In genomic region chr14:105060751-105061427, GRCh38 we compare ENCODE assay signal across 9 cellular contexts. TPM values are rescaled to one million over a fixed set of nuclear protein-coding genes. Genes with fewer than 3 reads are reported as not detected.
DNase-seq lines count a peak whose midpoint lies in the region; ATAC-seq, FAIRE-seq and TF ChIP-seq lines count a peak whose summit lies in the region.
"Had no signal": no experiment of that assay in that cellular context is flagged by ENCODE, and none has a peak within 500 bp of the region (broad histone marks: within the 10 kb centered on the region; RNA-seq: fewer than 3 reads in every experiment).

No MANE protein-coding gene starts in this region.

- no peaks in the 10 kb centered on the region for H3K27me3 Mint-ChIP-seq in activated CD4-positive, alpha-beta T cell treated with anti-CD3 and anti-CD28 coated beads, Interleukin-2, amount 10 ng/mL, durations not matched to agents 7 days and 5 days

- TF ChIP-seq POLR2A in GM19193 (IDR thresholded peaks at IDR 0.05; ENCODE audit: extremely low read depth, insufficient read depth, insufficient read length) = peak; percentile 57
- no peak for TF ChIP-seq POLR2A in testis (IDR thresholded peaks at IDR 0.05)

- no peak for ATAC-seq in GM21360 (IDR thresholded peaks at IDR 0.05; ENCODE audit: unreplicated experiment)

- H3K27ac ChIP-seq in small intestine (ENCODE audit: low read depth in 1 of 2, low read length in 1 of 2) (peak overlapping the region; percentile 61 to 73), testis (no peak overlapping the region)

- no peaks in the 10 kb centered on the region for H3K27me3 ChIP-seq in small intestine (ENCODE audit: control insufficient read depth in 2 of 2, insufficient read depth in 2 of 2, low read length in 2 of 2)
- H3K27me3 ChIP-seq in testis = no peaks in the 10 kb centered on the region

- H3K9me3 ChIP-seq in small intestine (ENCODE audit: control insufficient read depth, low read depth) (no peaks in the 10 kb centered on the region), testis (no peaks in the 10 kb centered on the region)

- intact Hi-C loops in head of caudate nucleus (cut with DNase I) (no loop called here), testis (cut with DNase I; ENCODE audit: low total_unique reads) (no loop called here)

- WGBS in small intestine, 3 donors = 57 to 85% (median 65%) methylated on average over 30 of the region's 30 CpGs
- 70 to 74% methylated on average over 4 to 19 of the region's 30 CpGs for WGBS in testis, 2 donors

- TF ChIP-seq CTCF in testis (IDR thresholded peaks at IDR 0.05) = no peak

- H3K4me3 Mint-ChIP-seq in activated CD4-positive, alpha-beta T cell treated with anti-CD3 and anti-CD28 coated beads, Interleukin-2, amount 10 ng/mL, durations not matched to agents 7 days and 5 days = peak overlapping the region; percentile 80

- peak; percentile 54 for DNase-seq in activated CD4-positive, alpha-beta T cell treated with anti-CD3 and anti-CD28 coated beads, Interleukin-2, amount 10 ng/mL, durations not matched to agents 7 days and 5 days
- peak in 25 of 42 donors; percentile 21 to 59 (median 35) for DNase-seq in head of caudate nucleus
- DNase-seq in small intestine = no peak
- DNase-seq in iPS-NIHi7 (ENCODE audit: extremely low spot score) = no peak
- no peak for DNase-seq in testis
- DNase-seq in urothelium cell line (ENCODE audit: low spot score) = no peak
- DNase-seq: NK-92 treated with Interleukin-12 subunit alpha and Interleukin-12 subunit beta, amount 100 ng/mL, for 24 hours had no signal

- peak overlapping the region; percentile 94 for H3K27ac Mint-ChIP-seq in activated CD4-positive, alpha-beta T cell treated with anti-CD3 and anti-CD28 coated beads, Interleukin-2, amount 10 ng/mL, durations not matched to agents 7 days and 5 days

- peaks cover 61% of the 10 kb centered on the region for H3K4me1 Mint-ChIP-seq in activated CD4-positive, alpha-beta T cell treated with anti-CD3 and anti-CD28 coated beads, Interleukin-2, amount 10 ng/mL, durations not matched to agents 7 days and 5 days

- CTCF ChIA-PET in activated CD4-positive, alpha-beta T cell treated with anti-CD3 and anti-CD28 coated beads, Interleukin-2, amount 10 ng/mL, durations not matched to agents 7 days and 5 days (lab: Charles Lee) = interaction anchor here (0.6 to 3.0 kb wide), 9 partner anchors 11 to 86 kb away, joined by 3 to 13 read pairs (median 4); partner anchors contain the start of gene CDCA4

- H3K4me3 ChIP-seq in small intestine (ENCODE audit: low read depth in 1 of 2, low read length in 2 of 2) (peak overlapping the region in 1 of 2 donors; percentile 33), testis (no peak overlapping the region)

- H3K36me3 Mint-ChIP-seq in activated CD4-positive, alpha-beta T cell treated with anti-CD3 and anti-CD28 coated beads, Interleukin-2, amount 10 ng/mL, durations not matched to agents 7 days and 5 days (ENCODE audit: low read depth) = peaks cover 30% of the 10 kb centered on the region

- no peak for FAIRE-seq in small intestine (lab: Jason Lieb, UNC)
- FAIRE-seq in urothelium cell line (lab: Jason Lieb, UNC) = no peak

- POLR2A ChIA-PET in activated CD4-positive, alpha-beta T cell treated with anti-CD3 and anti-CD28 coated beads, Interleukin-2, amount 10 ng/mL, durations not matched to agents 7 days and 5 days (lab: Charles Lee) = no interaction called here

- no peaks in the 10 kb centered on the region for H3K4me1 ChIP-seq in small intestine (ENCODE audit: control insufficient read depth in 2 of 2, insufficient read depth in 1 of 2, low read depth in 1 of 2, low read length in 1 of 2)
- no peaks in the 10 kb centered on the region for H3K4me1 ChIP-seq in testis

- H3K36me3 ChIP-seq in small intestine (ENCODE audit: control insufficient read depth in 2 of 2, insufficient read depth in 2 of 2, low read length in 2 of 2) (no peaks in the 10 kb centered on the region), testis (ENCODE audit: low read depth, missing control alignments) (no peaks in the 10 kb centered on the region)

- H3K9me3 Mint-ChIP-seq in activated CD4-positive, alpha-beta T cell treated with anti-CD3 and anti-CD28 coated beads, Interleukin-2, amount 10 ng/mL, durations not matched to agents 7 days and 5 days = no peaks in the 10 kb centered on the region

RNA-seq across cellular contexts. Expression of gene GPR132, which starts 4.3 kb away (rescaled TPM):
- 10 to 100 TPM; 44.2 to 46.6 TPM for total RNA-seq in activated CD4-positive, alpha-beta T cell treated with anti-CD3 and anti-CD28 coated beads, Interleukin-2, amount 10 ng/mL, durations not matched to agents 7 days and 5 days
- polyA plus RNA-seq in small intestine (1 to 10 TPM in 1 of 3 donors, under 1 TPM in 1, not detected in 1; 0.81 to 1.1 TPM), testis (ENCODE audit: insufficient read depth, low read depth, low replicate concordance) (1.2 TPM)
- 1 to 10 TPM; 2.0 to 2.5 TPM for total RNA-seq in testis

RNA-seq across cellular contexts. Expression of gene CDCA4, which starts 40.0 kb away (rescaled TPM):
- 10 to 100 TPM; 53.0 to 56.6 TPM for total RNA-seq in activated CD4-positive, alpha-beta T cell treated with anti-CD3 and anti-CD28 coated beads, Interleukin-2, amount 10 ng/mL, durations not matched to agents 7 days and 5 days
- polyA plus RNA-seq in small intestine (10 to 100 TPM in 1 of 3 donors, 1 to 10 TPM in 2; 2.7 to 10.9 (median 2.9) TPM), testis (ENCODE audit: insufficient read depth, low read depth, low replicate concordance) (18.3 TPM)
- 10 to 100 TPM; 26.2 to 27.5 TPM for total RNA-seq in testis

Comparison
In these comparisons a context has a peak if more than half of its experiments do, and no peak if none do; other contexts are left out.
1. DNase-seq: peak in activated CD4-positive, alpha-beta T cell treated with anti-CD3 and anti-CD28 coated beads, Interleukin-2, amount 10 ng/mL, durations not matched to agents 7 days and 5 days (single experiment) and head of caudate nucleus (25 of 42); none in small intestine (single experiment), iPS-NIHi7 (single experiment), testis (single experiment) and urothelium cell line (single experiment).
2. H3K27ac ChIP-seq: peak in small intestine (2 of 2); none in testis (0 of 2).
3. RNA of gene GPR132, which starts 4.3 kb away (total RNA-seq): 44.2 to 46.6 TPM in activated CD4-positive, alpha-beta T cell treated with anti-CD3 and anti-CD28 coated beads, Interleukin-2, amount 10 ng/mL, durations not matched to agents 7 days and 5 days; 2.0 to 2.5 TPM in testis; every median in the first group is over 10 times any median in the second.